Comparison of ENCODE assay signal across 11 cellular contexts in genomic region chr11:1889941-1890855, GRCh38. TPM values are rescaled to one million over a fixed set of nuclear protein-coding genes. Genes with fewer than 3 reads are reported as not detected.
DNase-seq lines count a peak whose midpoint lies in the region; ATAC-seq and TF ChIP-seq lines count a peak whose summit lies in the region.
"Had no signal": no experiment of that assay in that cellular context is flagged by ENCODE, and none has a peak within 500 bp of the region (broad histone marks: within the 10 kb centered on the region; RNA-seq: fewer than 3 reads in every experiment).

No MANE protein-coding gene starts in this region.

- H3F3A ChIP-seq in SK-N-SH (replicated peaks; ENCODE audit: insufficient read depth), result no peaks in the 10 kb centered on the region

- no peaks in the 10 kb centered on the region for H3K4me1 Mint-ChIP-seq in chondrocyte (ENCODE audit: low read depth)

- H3K27me3 ChIP-seq in SK-N-SH (ENCODE audit: insufficient read depth) (no peaks in the 10 kb centered on the region), skeletal muscle tissue (ENCODE audit: control insufficient read depth in 3 of 3, insufficient read depth in 3 of 3, low read length in 3 of 3) (no peaks in the 10 kb centered on the region)

- H4K20me1 ChIP-seq in SK-N-SH (ENCODE audit: insufficient read depth), result no peaks in the 10 kb centered on the region

- no peak for TF ChIP-seq RAD21 in SK-N-SH (IDR thresholded peaks at IDR 0.05; ENCODE audit: low read length)

- H3K36me3 Mint-ChIP-seq in chondrocyte (ENCODE audit: low read depth), result peaks cover 2% of the 10 kb centered on the region

- no peak overlapping the region for H3K27ac Mint-ChIP-seq in chondrocyte (ENCODE audit: unreplicated experiment)

- TF ChIP-seq EP300 in SK-N-SH (IDR thresholded peaks at IDR 0.05; ENCODE audit: borderline replicate concordance in 1 of 2, low read depth in 1 of 2, low read length in 1 of 2), result no peak

- TF ChIP-seq CTCF in SK-N-SH (IDR thresholded peaks at IDR 0.05), result no peak
- no peak for TF ChIP-seq CTCF in NB4 (IDR thresholded peaks at IDR 0.05; ENCODE audit: low read depth, low read length)
- no peak for TF ChIP-seq CTCF in chondrocyte (IDR thresholded peaks at IDR 0.05)

- no peak for TF ChIP-seq POLR2A in NB4 (IDR thresholded peaks at IDR 0.05; ENCODE audit: extremely low read depth, insufficient read length)

- H3K4me2 ChIP-seq in SK-N-SH, result no peak overlapping the region
- H3K4me2 ChIP-seq: PC-9 had no signal

- H3K9me2 ChIP-seq in SK-N-SH, result no peaks in the 10 kb centered on the region

- 70% methylated on average over 14 of the region's 33 CpGs for WGBS in SK-N-SH (ENCODE audit: low lambda C conversion rate)

- H3K4me3 ChIP-seq in SK-N-SH (ENCODE audit: low read depth in 2 of 2, low read length in 1 of 2), result no peak overlapping the region
- H3K4me3 ChIP-seq in NB4 (ENCODE audit: low read depth, low read length), result peak overlapping the region; percentile 74
- H3K4me3 ChIP-seq in skeletal muscle tissue (ENCODE audit: low read length in 3 of 3), result peak overlapping the region in 1 of 3 donors; percentile 26
- H3K4me3 ChIP-seq: PC-9 had no signal

- H3K9me3 Mint-ChIP-seq in chondrocyte (ENCODE audit: low read depth), result no peaks in the 10 kb centered on the region

- no peak overlapping the region for H3K4me3 Mint-ChIP-seq in chondrocyte (ENCODE audit: unreplicated experiment)

- no peak overlapping the region for H3K9ac ChIP-seq in SK-N-SH
- peak overlapping the region; percentile 22 to 70 (median 59) for H3K9ac ChIP-seq in skeletal muscle tissue (ENCODE audit: low read depth in 1 of 3, low read length in 3 of 3)

- H3K79me2 ChIP-seq in SK-N-SH (ENCODE audit: insufficient read depth), result no peaks in the 10 kb centered on the region

- POLR2A ChIA-PET in SK-N-SH (lab: Yijun Ruan, JAX), result no interaction called here

- H3K4me1 ChIP-seq in SK-N-SH (ENCODE audit: control insufficient read depth in 1 of 2, insufficient read depth in 2 of 2, low read depth in 1 of 2, low read length in 1 of 2), result peaks cover 0 to 6% of the 10 kb centered on the region in 2 experiments; a peak in 1 of 4 replicates
- peaks cover 53 to 66% (median 56%) of the 10 kb centered on the region in 3 donors for H3K4me1 ChIP-seq in skeletal muscle tissue (ENCODE audit: control insufficient read depth in 3 of 3, insufficient read depth in 3 of 3, low read length in 3 of 3)

- H3K27ac ChIP-seq in SK-N-SH (ENCODE audit: low read depth in 2 of 2, low read length in 1 of 2) (no peak overlapping the region), skeletal muscle tissue (ENCODE audit: low read depth, low read length) (peak overlapping the region; percentile 80)
- H3K27ac ChIP-seq: 22Rv1, PC-9 had no signal

- no peak overlapping the region for H2AFZ ChIP-seq in SK-N-SH (ENCODE audit: low read depth)
- H2AFZ ChIP-seq: PC-9 had no signal

- CTCF ChIA-PET in SK-N-SH (lab: Yijun Ruan, JAX), result interaction anchor here (0.8 to 2.5 kb wide), 6 partner anchors 8 to 260 kb away, joined by 3 to 21 read pairs (median 8); no protein-coding TSS in a partner anchor

- H3K9me3 ChIP-seq in SK-N-SH (no peaks in the 10 kb centered on the region), skeletal muscle tissue (ENCODE audit: control insufficient read depth in 3 of 3, low read length in 3 of 3) (no peaks in the 10 kb centered on the region)

- peak; percentile 37 for DNase-seq in SK-N-SH
- DNase-seq in NB4 (ENCODE audit: low read depth), result peak; percentile 80
- peak; percentile 92 for DNase-seq in chondrocyte (ENCODE audit: low spot score)
- DNase-seq in NCI-H1694 (lab: John Stamatoyannopoulos, UW), result no peak
- DNase-seq in COLO829 (ENCODE audit: low spot score), result no peak
- DNase-seq: dermis blood vessel endothelial cell, PC-9 had no signal

- H3K27me3 Mint-ChIP-seq in chondrocyte (ENCODE audit: low read depth), result no peaks in the 10 kb centered on the region

- H3K36me3 ChIP-seq in SK-N-SH (replicated peaks in 1 of 2; ENCODE audit: control insufficient read depth in 1 of 2, insufficient read depth in 2 of 2, low read length in 1 of 2) (no peaks in the 10 kb centered on the region), skeletal muscle tissue (ENCODE audit: control insufficient read depth in 3 of 3, insufficient read depth in 3 of 3, low read length in 3 of 3) (peaks cover 6 to 29% (median 11%) of the 10 kb centered on the region in 3 donors)

- ATAC-seq in SK-N-SH treated with all-trans-retinoic acid at 6 μM for 48 hours, result no peak
- ATAC-seq in HG03045 (IDR thresholded peaks at IDR 0.05; ENCODE audit: unreplicated experiment), result no peak

TF ChIP-seq in SK-N-SH, 30 proteins besides CTCF, POLR2A, EP300 and RAD21 (continues in another document):
- TF ChIP-seq YY1 (IDR thresholded peaks at IDR 0.05; ENCODE audit: low read depth) (no peak), FOXM1 (IDR thresholded peaks at IDR 0.05; ENCODE audit: low read depth) (no peak), ELF1 (IDR thresholded peaks at IDR 0.05) (no peak), POLR2AphosphoS5 (IDR thresholded peaks at IDR 0.05; ENCODE audit: low read depth, low read length) (no peak), USF1 (IDR thresholded peaks at IDR 0.05; ENCODE audit: borderline replicate concordance, low read depth) (no peak), MEF2A (IDR thresholded peaks at IDR 0.05; ENCODE audit: borderline replicate concordance, low read depth) (no peak), PBX3 (IDR thresholded peaks at IDR 0.05) (no peak), RFX5 (IDR thresholded peaks at IDR 0.05; ENCODE audit: low read length) (no peak)

TF ChIP-seq in SK-N-SH treated with all-trans-retinoic acid at 6 μM for 48 hours, 23 proteins besides CTCF, POLR2A, EP300 and RAD21:
- TF ChIP-seq TCF4 (CRISPR knock-in tag; IDR thresholded peaks at IDR 0.05; ENCODE audit: borderline replicate concordance) (no peak), ZFP3 (CRISPR knock-in tag; IDR thresholded peaks at IDR 0.05) (no peak), ZNF8 (CRISPR knock-in tag; IDR thresholded peaks at IDR 0.05) (no peak), ZC3H10 (CRISPR knock-in tag; IDR thresholded peaks at IDR 0.05) (no peak), ESRRG (CRISPR knock-in tag; IDR thresholded peaks at IDR 0.05) (no peak), PPARA (CRISPR knock-in tag; IDR thresholded peaks at IDR 0.05; ENCODE audit: borderline replicate concordance) (no peak), SNAI2 (CRISPR knock-in tag; IDR thresholded peaks at IDR 0.05) (no peak), ZNF565 (CRISPR knock-in tag; conservative IDR thresholded peaks at IDR 0.05; ENCODE audit: low read depth) (no peak), ISL1 (CRISPR knock-in tag; IDR thresholded peaks at IDR 0.05) (no peak), CSDC2 (CRISPR knock-in tag; IDR thresholded peaks at IDR 0.05) (no peak)
TF ChIP-seq in SK-N-SH treated with all-trans-retinoic acid at 6 μM for 48 hours: peak in this region for 0.

RNA-seq across cellular contexts. Expression of gene PRR33, which starts 1.5 kb away (rescaled TPM):
- not detected in 2 replicates for polyA plus RNA-seq in SK-N-SH (2012; rRNA removed)
- polyA plus RNA-seq in SK-N-SH (2012; cell fraction: cytosol; rRNA removed), result not detected in 2 replicates
- polyA plus RNA-seq in SK-N-SH (2012; cell fraction: nucleus; rRNA removed), result not detected in 2 replicates
- total RNA-seq in chondrocyte, result not detected in 3 replicates
- total RNA-seq in skeletal muscle tissue, result 1.0 TPM
- total RNA-seq: dermis blood vessel endothelial cell, PC-9 had no signal

RNA-seq across cellular contexts. Expression of gene TNNT3, which starts 29.3 kb away (rescaled TPM):
- polyA plus RNA-seq in SK-N-SH (2012; rRNA removed), result not detected in 2 replicates
- polyA plus RNA-seq in SK-N-SH (2012; cell fraction: cytosol; rRNA removed), result not detected in 2 replicates
- 0.08 TPM in 1 of 2 replicates, not detected in the other for polyA plus RNA-seq in SK-N-SH (2012; cell fraction: nucleus; rRNA removed)
- total RNA-seq in chondrocyte (0.51 to 1.3 TPM in 2 of 3 replicates, not detected in the other), skeletal muscle tissue (4,042 TPM)
- total RNA-seq: dermis blood vessel endothelial cell, PC-9 had no signal

RNA-seq across cellular contexts. Expression of gene LSP1, which starts 37.3 kb away (rescaled TPM):
- 0.34 and 0.38 TPM in 2 replicates for polyA plus RNA-seq in SK-N-SH (2012; rRNA removed)
- polyA plus RNA-seq in SK-N-SH (2012; cell fraction: cytosol; rRNA removed), result 0.22 and 0.46 TPM in 2 replicates
- polyA plus RNA-seq in SK-N-SH (2012; cell fraction: nucleus; rRNA removed), result 0.19 and 0.54 TPM in 2 replicates
- total RNA-seq in chondrocyte, result 7.2 to 27.5 TPM (median 7.4 TPM) in 3 replicates
- 29.2 TPM for total RNA-seq in skeletal muscle tissue
- total RNA-seq: dermis blood vessel endothelial cell had no signal

RNA-seq across cellular contexts. Expression of gene TNNI2, which starts 51.4 kb away (rescaled TPM):
- polyA plus RNA-seq in SK-N-SH (2012; rRNA removed), result not detected in 2 replicates
- polyA plus RNA-seq in SK-N-SH (2012; cell fraction: cytosol; rRNA removed), result 0.04 and 0.06 TPM in 2 replicates
- 0.14 and 0.26 TPM in 2 replicates for polyA plus RNA-seq in SK-N-SH (2012; cell fraction: nucleus; rRNA removed)
- total RNA-seq in chondrocyte, result 1.3 to 3.2 TPM (median 1.4 TPM) in 3 replicates
- 2,937 TPM for total RNA-seq in skeletal muscle tissue
- total RNA-seq: dermis blood vessel endothelial cell had no signal

RNA-seq across cellular contexts. Expression of gene SYT8, which starts 55.4 kb away (rescaled TPM):
- polyA plus RNA-seq in SK-N-SH (2012; rRNA removed), result not detected in 2 replicates
- not detected in 2 replicates for polyA plus RNA-seq in SK-N-SH (2012; cell fraction: cytosol; rRNA removed)
- polyA plus RNA-seq in SK-N-SH (2012; cell fraction: nucleus; rRNA removed), result 0.13 and 0.15 TPM in 2 replicates
- total RNA-seq in chondrocyte, result 7.1 to 20.4 TPM (median 7.3 TPM) in 3 replicates
- total RNA-seq in skeletal muscle tissue, result not detected
- total RNA-seq: dermis blood vessel endothelial cell had no signal

Comparison
In these comparisons a context has a peak if more than half of its experiments do, and no peak if none do; other contexts are left out.
1. DNase-seq: peak in SK-N-SH (single experiment), NB4 (single experiment) and chondrocyte (single experiment); none in NCI-H1694 (single experiment) and COLO829 (single experiment).
2. RNA of gene TNNT3, which starts 29.3 kb away (total RNA-seq): 4,042 TPM in skeletal muscle tissue (single experiment); 0.51 to 1.3 TPM in chondrocyte; every median in the first group is over 1,000 times any median in the second.